Comparison of ENCODE assay signal across 21 cellular contexts in the genomic region with DNA sequence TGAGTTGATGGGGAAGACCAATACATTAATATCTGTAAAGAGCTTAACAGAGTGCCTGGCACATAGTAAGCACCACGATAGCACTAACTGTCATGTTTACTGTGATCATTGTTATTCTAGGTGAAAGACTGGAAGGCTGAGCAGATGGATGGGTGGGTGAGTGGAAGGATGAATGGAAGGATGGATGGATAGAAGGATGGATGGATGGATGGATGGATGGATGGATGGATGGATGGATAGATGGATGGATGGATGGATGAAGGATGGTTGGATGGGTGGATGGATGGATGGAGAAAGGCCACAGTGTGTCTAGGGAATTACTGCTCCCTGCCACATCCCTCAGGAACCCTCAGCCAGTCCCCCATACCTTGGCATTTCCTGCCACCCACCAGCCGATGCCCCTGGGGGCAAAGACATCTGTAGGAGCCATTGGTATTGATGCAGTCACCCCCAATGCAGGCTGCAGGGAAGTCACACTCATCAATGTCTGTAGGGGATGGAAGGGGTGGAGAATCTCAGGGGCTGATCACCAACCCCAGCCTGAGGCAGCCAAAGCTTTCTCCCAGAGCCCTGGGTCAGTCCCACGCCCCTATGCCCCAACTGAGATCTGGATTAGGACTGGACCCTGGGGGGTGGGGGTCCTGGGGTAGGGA. TPM values are rescaled to one million over a fixed set of nuclear protein-coding genes. Genes with fewer than 3 reads are reported as not detected.
DNase-seq lines count a peak whose midpoint lies in the region; ATAC-seq and TF ChIP-seq lines count a peak whose summit lies in the region.
"Had no signal": no experiment of that assay in that cellular context is flagged by ENCODE, and none has a peak within 500 bp of the region (broad histone marks: within the 10 kb centered on the region; RNA-seq: fewer than 3 reads in every experiment).

No MANE protein-coding gene starts in this region.

- H3K4me1 Mint-ChIP-seq in activated naive CD8-positive, alpha-beta T cell (ENCODE audit: low read depth): peaks cover 32% of the 10 kb centered on the region
- peaks cover 38% of the 10 kb centered on the region for H3K4me1 Mint-ChIP-seq in activated naive CD8-positive, alpha-beta T cell treated with anti-CD3 and anti-CD28 coated beads, Interleukin-2, amount 50 U/mL, for 24 hours
- peaks cover 37% of the 10 kb centered on the region for H3K4me1 Mint-ChIP-seq in activated CD4-positive, alpha-beta memory T cell treated with anti-CD3 and anti-CD28 coated beads for 36 hours (ENCODE audit: low read depth)
- peaks cover 22 to 61% (median 48%) of the 10 kb centered on the region in 4 donors for H3K4me1 Mint-ChIP-seq in naive thymus-derived CD8-positive, alpha-beta T cell

- no peak overlapping the region for H2AFZ ChIP-seq in PC-3 (ENCODE audit: low read length)
- H2AFZ ChIP-seq: PC-9 had no signal

- no peak for ATAC-seq in activated naive CD8-positive, alpha-beta T cell treated with anti-CD3 and anti-CD28 coated beads, Interleukin-2, amount 50 U/mL, for 24 hours
- ATAC-seq in naive thymus-derived CD8-positive, alpha-beta T cell: no peak
- no peak for ATAC-seq in PC-3
- ATAC-seq: A549 had no signal

- H3K27me3 Mint-ChIP-seq in activated naive CD8-positive, alpha-beta T cell: no peaks in the 10 kb centered on the region
- no peaks in the 10 kb centered on the region for H3K27me3 Mint-ChIP-seq in activated naive CD8-positive, alpha-beta T cell treated with anti-CD3 and anti-CD28 coated beads, Interleukin-2, amount 50 U/mL, for 24 hours
- H3K27me3 Mint-ChIP-seq in activated CD4-positive, alpha-beta memory T cell treated with anti-CD3 and anti-CD28 coated beads for 36 hours: no peaks in the 10 kb centered on the region
- H3K27me3 Mint-ChIP-seq in naive thymus-derived CD8-positive, alpha-beta T cell: no peaks in the 10 kb centered on the region

- H3K36me3 Mint-ChIP-seq in activated naive CD8-positive, alpha-beta T cell: peaks cover 2% of the 10 kb centered on the region
- H3K36me3 Mint-ChIP-seq in activated naive CD8-positive, alpha-beta T cell treated with anti-CD3 and anti-CD28 coated beads, Interleukin-2, amount 50 U/mL, for 24 hours (ENCODE audit: low read depth): peaks cover 2% of the 10 kb centered on the region
- peaks cover 8% of the 10 kb centered on the region for H3K36me3 Mint-ChIP-seq in activated CD4-positive, alpha-beta memory T cell treated with anti-CD3 and anti-CD28 coated beads for 36 hours
- peaks cover 0 to 24% (median 0%) of the 10 kb centered on the region in 3 donors for H3K36me3 Mint-ChIP-seq in naive thymus-derived CD8-positive, alpha-beta T cell

- peaks cover 31% of the 10 kb centered on the region for H3K4me1 ChIP-seq in PC-3 (ENCODE audit: insufficient read depth, low read length)

- H3K27ac ChIP-seq in PC-3 (ENCODE audit: low read length): no peak overlapping the region
- H3K27ac ChIP-seq: A549 had no signal

- peak overlapping the region; percentile 80 for H3K27ac Mint-ChIP-seq in activated naive CD8-positive, alpha-beta T cell
- no peak overlapping the region for H3K27ac Mint-ChIP-seq in activated naive CD8-positive, alpha-beta T cell treated with anti-CD3 and anti-CD28 coated beads, Interleukin-2, amount 50 U/mL, for 24 hours
- H3K27ac Mint-ChIP-seq in activated CD4-positive, alpha-beta memory T cell treated with anti-CD3 and anti-CD28 coated beads for 36 hours: peak overlapping the region; percentile 4
- H3K27ac Mint-ChIP-seq in naive thymus-derived CD8-positive, alpha-beta T cell: peak overlapping the region in 9 of 10 donors; percentile 7 to 81 (median 34)

- H3F3A ChIP-seq in PC-3 (ENCODE audit: low read length, unreplicated experiment): no peaks in the 10 kb centered on the region

- H3K4me2 ChIP-seq in PC-3 (ENCODE audit: low read length): no peak overlapping the region
- H3K4me2 ChIP-seq: A549 had no signal

- CTCF ChIA-PET in activated CD4-positive, alpha-beta memory T cell treated with anti-CD3 and anti-CD28 coated beads for 36 hours (lab: Charles Lee): interaction anchor here (3.2 to 10.8 kb wide), 5 partner anchors 9 to 51 kb away, joined by 31 to 176 read pairs (median 50); a partner anchor contains a TSS
- CTCF ChIA-PET in PC-3 (lab: Charles Lee): interaction anchor here (1.5 kb wide), 1 partner anchor 30 kb away, joined by 9 read pairs; a partner anchor contains a TSS

- no peak overlapping the region for H3K4me3 Mint-ChIP-seq in activated naive CD8-positive, alpha-beta T cell
- H3K4me3 Mint-ChIP-seq in activated naive CD8-positive, alpha-beta T cell treated with anti-CD3 and anti-CD28 coated beads, Interleukin-2, amount 50 U/mL, for 24 hours: no peak overlapping the region
- H3K4me3 Mint-ChIP-seq in activated CD4-positive, alpha-beta memory T cell treated with anti-CD3 and anti-CD28 coated beads for 36 hours: no peak overlapping the region
- peak overlapping the region in 1 of 10 donors; percentile 2 for H3K4me3 Mint-ChIP-seq in naive thymus-derived CD8-positive, alpha-beta T cell

- POLR2A ChIA-PET in activated CD4-positive, alpha-beta memory T cell treated with anti-CD3 and anti-CD28 coated beads for 36 hours (lab: Charles Lee): interaction anchor here (0.9 to 3.3 kb wide), 2 partner anchors 30 to 72 kb away, joined by 3 to 17 read pairs; a partner anchor contains a TSS
- POLR2A ChIA-PET in naive thymus-derived CD8-positive, alpha-beta T cell (lab: Charles Lee): interaction anchor here (0.7 to 12.3 kb wide), 8 partner anchors 11 to 1564 kb away, joined by 3 to 260 read pairs (median 52); a partner anchor contains a TSS
- POLR2A ChIA-PET in PC-3 (lab: Charles Lee; ENCODE audit: unreplicated experiment): no interaction called here

- TF ChIP-seq CTCF in PC-3 (conservative IDR thresholded peaks at IDR 0.05; ENCODE audit: low read depth, low read length): no peak

- no TSS peak for BruUV-seq in PC-3 (replicated peaks; lab: Mats Ljungman, UMichigan)

- no peak overlapping the region for H3K4me3 ChIP-seq in PC-3 (ENCODE audit: low read length)
- H3K4me3 ChIP-seq: A549, PC-9 had no signal

- no peaks in the 10 kb centered on the region for H4K20me1 ChIP-seq in PC-3 (ENCODE audit: low read length)

- H3K79me2 ChIP-seq in PC-3 (ENCODE audit: low read length): 0 out of 2 replicates have a peak, but pooled peaks cover 5% of the 10 kb centered on the region

- no peaks in the 10 kb centered on the region for H3K9me2 ChIP-seq in PC-3 (replicated peaks; ENCODE audit: low read length)

- no peaks in the 10 kb centered on the region for H3K9me3 Mint-ChIP-seq in activated naive CD8-positive, alpha-beta T cell (ENCODE audit: low read depth)
- H3K9me3 Mint-ChIP-seq in activated naive CD8-positive, alpha-beta T cell treated with anti-CD3 and anti-CD28 coated beads, Interleukin-2, amount 50 U/mL, for 24 hours: no peaks in the 10 kb centered on the region
- H3K9me3 Mint-ChIP-seq in activated CD4-positive, alpha-beta memory T cell treated with anti-CD3 and anti-CD28 coated beads for 36 hours: no peaks in the 10 kb centered on the region
- no peaks in the 10 kb centered on the region for H3K9me3 Mint-ChIP-seq in naive thymus-derived CD8-positive, alpha-beta T cell

- no peaks in the 10 kb centered on the region for H3K9me3 ChIP-seq in PC-3 (ENCODE audit: low read length)
- H3K9me3 ChIP-seq: A549 had no signal

- no peak overlapping the region for H3K9ac ChIP-seq in PC-3 (ENCODE audit: low read length)

- H3K27me3 ChIP-seq in PC-3 (ENCODE audit: low read length): no peaks in the 10 kb centered on the region

- peaks cover 8% of the 10 kb centered on the region; the same call in 1 of the 2 replicates for H3K36me3 ChIP-seq in PC-3 (ENCODE audit: low read depth, low read length)

- intact Hi-C loops in activated CD4-positive, alpha-beta memory T cell treated with anti-CD3 and anti-CD28 coated beads for 36 hours (cut with micrococcal nuclease): no loop called here
- intact Hi-C loops in PC-3 (cut with micrococcal nuclease): loop anchor here (10.0 kb wide), 1 partner anchor 72 kb away; a partner anchor contains a TSS

- no peak for DNase-seq in activated naive CD8-positive, alpha-beta T cell treated with anti-CD3 and anti-CD28 coated beads, Interleukin-2, amount 50 U/mL, for 24 hours
- DNase-seq in activated CD4-positive, alpha-beta memory T cell treated with anti-CD3 and anti-CD28 coated beads for 36 hours: no peak
- DNase-seq in naive thymus-derived CD8-positive, alpha-beta T cell: no peak
- DNase-seq in GDM1 (lab: John Stamatoyannopoulos, UW) (no peak), superior temporal gyrus (ENCODE audit: extremely low spot score) (no peak), PC-3 (no peak), Ammon's horn (ENCODE audit: low spot score) (no peak)
- DNase-seq: AML-193, COR-L47, DMS153, EL, H7, Karpas-422, MM.1S, NCI-H1105, NCI-H1694 treated with DMSO at 0.1 percent for 48 hours, NCI-H446 treated with DMSO at 0.1 percent for 48 hours, NCI-H748 treated with DMSO at 0.1 percent for 48 hours, PC-9 had no signal

RNA-seq across cellular contexts. Expression of a gene that starts 15.3 kb away (rescaled TPM):
- 10 to 100 TPM; 60.7 to 63.3 TPM for total RNA-seq in activated CD4-positive, alpha-beta memory T cell treated with anti-CD3 and anti-CD28 coated beads for 36 hours
- total RNA-seq in naive thymus-derived CD8-positive, alpha-beta T cell: 100 to 1,000 TPM; 258 to 261 TPM
- polyA plus RNA-seq in naive thymus-derived CD8-positive, alpha-beta T cell: 10 to 100 TPM in 2 of 3 donors, 1 to 10 TPM in 1; 7.3 to 35.0 (median 18.9) TPM
- total RNA-seq in PC-3 (2014; rRNA removed): 197 and 233 TPM in 2 replicates

RNA-seq across cellular contexts. Expression of a gene that starts 18.0 kb away (rescaled TPM):
- total RNA-seq in activated CD4-positive, alpha-beta memory T cell treated with anti-CD3 and anti-CD28 coated beads for 36 hours: 10 to 100 TPM; 67.8 to 69.8 TPM
- total RNA-seq in naive thymus-derived CD8-positive, alpha-beta T cell: 10 to 100 TPM; 69.0 to 70.6 TPM
- polyA plus RNA-seq in naive thymus-derived CD8-positive, alpha-beta T cell: 10 to 100 TPM; 23.2 to 41.5 (median 33.5) TPM
- total RNA-seq in PC-3 (2014; rRNA removed): 201 and 262 TPM in 2 replicates

RNA-seq across cellular contexts. Expression of a gene that starts 27.4 kb away (rescaled TPM):
- 10 to 100 TPM; 48.1 to 51.1 TPM for total RNA-seq in activated CD4-positive, alpha-beta memory T cell treated with anti-CD3 and anti-CD28 coated beads for 36 hours
- 10 to 100 TPM; 31.5 to 32.7 TPM for total RNA-seq in naive thymus-derived CD8-positive, alpha-beta T cell
- 10 to 100 TPM; 62.9 to 86.3 (median 80.1) TPM for polyA plus RNA-seq in naive thymus-derived CD8-positive, alpha-beta T cell
- total RNA-seq in PC-3 (2014; rRNA removed): 126 and 206 TPM in 2 replicates

RNA-seq across cellular contexts. Expression of a gene that starts 29.5 kb away (rescaled TPM):
- total RNA-seq in activated CD4-positive, alpha-beta memory T cell treated with anti-CD3 and anti-CD28 coated beads for 36 hours: 10 to 100 TPM; 25.3 to 28.3 TPM
- 10 to 100 TPM; 39.3 to 42.1 TPM for total RNA-seq in naive thymus-derived CD8-positive, alpha-beta T cell
- polyA plus RNA-seq in naive thymus-derived CD8-positive, alpha-beta T cell: 100 to 1,000 TPM in 2 of 3 donors, 10 to 100 TPM in 1; 70.9 to 122 (median 101) TPM
- total RNA-seq in PC-3 (2014; rRNA removed): 76.3 and 87.7 TPM in 2 replicates

RNA-seq across cellular contexts. Expression of a gene that starts 33.0 kb away (rescaled TPM):
- 100 to 1,000 TPM; 137 to 141 TPM for total RNA-seq in activated CD4-positive, alpha-beta memory T cell treated with anti-CD3 and anti-CD28 coated beads for 36 hours
- total RNA-seq in naive thymus-derived CD8-positive, alpha-beta T cell: 100 to 1,000 TPM; 101 to 108 TPM
- 10 to 100 TPM; 10.8 to 19.8 (median 11.5) TPM for polyA plus RNA-seq in naive thymus-derived CD8-positive, alpha-beta T cell
- total RNA-seq in PC-3 (2014; rRNA removed): 126 and 200 TPM in 2 replicates
